In the genomic region with DNA sequence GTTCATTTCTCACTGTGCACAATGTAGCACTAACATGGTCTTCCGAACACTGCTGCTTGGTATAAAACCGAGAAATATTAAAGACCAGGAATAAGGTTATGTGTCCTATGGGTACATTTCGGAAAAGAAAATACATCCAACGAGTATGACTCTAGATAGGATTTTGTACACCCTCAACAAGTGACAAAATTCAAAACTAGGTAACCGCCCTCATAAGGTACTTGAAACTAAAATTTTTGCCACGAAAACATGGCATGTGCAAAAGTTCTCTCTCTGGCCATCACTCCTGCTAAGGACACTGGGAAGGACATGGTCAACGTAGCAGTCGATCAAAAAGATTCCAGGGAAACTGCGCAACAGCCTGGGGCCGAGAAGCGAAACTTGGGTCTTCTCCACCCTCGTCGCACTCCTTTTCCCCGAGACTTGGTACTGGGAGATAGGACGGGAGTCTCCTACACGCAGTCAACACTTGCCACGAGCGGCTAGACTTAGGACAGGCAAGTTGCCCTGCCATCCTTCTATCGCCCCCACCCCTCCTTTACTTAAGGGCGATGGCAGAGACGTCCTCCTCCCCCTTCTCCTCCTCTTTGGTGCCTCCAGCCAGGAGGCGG, we compare ENCODE assay signal across 8 cellular contexts. TPM values are rescaled to one million over a fixed set of nuclear protein-coding genes. Genes with fewer than 3 reads are reported as not detected.
A peak's percentile ranks its signal among the peaks of the same experiment; 100 is the strongest.
DNase-seq lines count a peak whose midpoint lies in the region; ATAC-seq and TF ChIP-seq lines count a peak whose summit lies in the region.

No MANE protein-coding gene starts in this region.

- peak in 1 of 2 donors; percentile 5 for ATAC-seq in activated T-cell treated with anti-CD3 and anti-CD28 coated beads, Interleukin-2, amount 50 U/mL, for 72 hours (replicated peaks in 1 of 2)
- no peak for ATAC-seq in GM18909 (IDR thresholded peaks at IDR 0.05; ENCODE audit: poor library complexity, unreplicated experiment)

- peaks cover 71% of the 10 kb centered on the region for H3K4me1 Mint-ChIP-seq in activated T-cell treated with anti-CD3 and anti-CD28 coated beads, Interleukin-2, amount 50 U/mL, for 72 hours (ENCODE audit: low read depth)
- H3K4me1 Mint-ChIP-seq in progenitor cell of endocrine pancreas (ENCODE audit: low read depth): peaks cover 26% of the 10 kb centered on the region

- peak overlapping the region; percentile 97 for H3K9ac ChIP-seq in Karpas-422 (ENCODE audit: low read length)
- peak overlapping the region; percentile 91 for H3K9ac ChIP-seq in adipocyte (ENCODE audit: low read length)

- no peak for DNase-seq in activated T-cell treated with anti-CD3 and anti-CD28 coated beads, Interleukin-2, amount 50 U/mL, for 72 hours
- no peak for DNase-seq in activated T-cell treated with anti-CD3 and anti-CD28 coated beads, Interleukin-2, amount 50 U/mL, for 1 hour
- DNase-seq in Karpas-422 (no peak), adipocyte (ENCODE audit: low read depth) (peak; percentile 92), left ventricle myocardium inferior (no peak), progenitor cell of endocrine pancreas (ENCODE audit: low spot score, unreplicated experiment) (no peak)
- no peak for DNase-seq in activated CD8-positive, alpha-beta memory T cell treated with anti-CD3 and anti-CD28 coated beads, Interleukin-2, amount 50 U/mL, for 48 hours

- peaks cover 9 to 24% of the 10 kb centered on the region in 2 donors for H3K36me3 Mint-ChIP-seq in activated T-cell treated with anti-CD3 and anti-CD28 coated beads, Interleukin-2, amount 50 U/mL, for 72 hours (ENCODE audit: insufficient read depth in 2 of 2)
- no peaks in the 10 kb centered on the region for H3K36me3 Mint-ChIP-seq in progenitor cell of endocrine pancreas (ENCODE audit: insufficient read depth)

- TF ChIP-seq CTCF in left ventricle myocardium inferior (IDR thresholded peaks at IDR 0.05; ENCODE audit: borderline replicate concordance): no peak
- TF ChIP-seq CTCF in progenitor cell of endocrine pancreas (IDR thresholded peaks at IDR 0.05; ENCODE audit: unreplicated experiment): no peak

- H3K27me3 ChIP-seq in Karpas-422 (ENCODE audit: low read length) (no peaks in the 10 kb centered on the region), adipocyte (replicated peaks; ENCODE audit: control insufficient read depth, insufficient read depth, low read length) (no peaks in the 10 kb centered on the region), left ventricle myocardium inferior (ENCODE audit: low read depth) (no peaks in the 10 kb centered on the region)

- no peaks in the 10 kb centered on the region for H3K9me3 Mint-ChIP-seq in activated T-cell treated with anti-CD3 and anti-CD28 coated beads, Interleukin-2, amount 50 U/mL, for 72 hours
- no peaks in the 10 kb centered on the region for H3K9me3 Mint-ChIP-seq in progenitor cell of endocrine pancreas (ENCODE audit: low read depth)

- H3K36me3 ChIP-seq in Karpas-422 (ENCODE audit: insufficient read depth, low read length) (peaks cover 18% of the 10 kb centered on the region), adipocyte (ENCODE audit: control insufficient read depth, insufficient read depth, low read length, severe bottlenecking) (peaks cover 26% of the 10 kb centered on the region), left ventricle myocardium inferior (peaks cover 27% of the 10 kb centered on the region)

- H3K4me2 ChIP-seq in Karpas-422 (ENCODE audit: low read depth, low read length, poor library complexity, severe bottlenecking): peak overlapping the region; percentile 79

- peak overlapping the region; percentile 91 to 92 for H3K4me3 Mint-ChIP-seq in activated T-cell treated with anti-CD3 and anti-CD28 coated beads, Interleukin-2, amount 50 U/mL, for 72 hours
- H3K4me3 Mint-ChIP-seq in progenitor cell of endocrine pancreas (ENCODE audit: low read depth): peak overlapping the region; percentile 96

- H3K4me3 ChIP-seq in Karpas-422 (ENCODE audit: low read length) (peak overlapping the region; percentile 85), adipocyte (ENCODE audit: low read length) (peak overlapping the region; percentile 97), left ventricle myocardium inferior (peak overlapping the region; percentile 90)

- H3K9me3 ChIP-seq in Karpas-422 (ENCODE audit: low read length): no peaks in the 10 kb centered on the region
- no peaks in the 10 kb centered on the region for H3K9me3 ChIP-seq in adipocyte (ENCODE audit: control insufficient read depth, low read length)
- H3K9me3 ChIP-seq in left ventricle myocardium inferior (replicated peaks): no peaks in the 10 kb centered on the region

- H3K27ac ChIP-seq in Karpas-422 (ENCODE audit: low read length): peak overlapping the region; percentile 90
- H3K27ac ChIP-seq in left ventricle myocardium inferior (replicated peaks): peak overlapping the region; percentile 99

- no peaks in the 10 kb centered on the region for H3K27me3 Mint-ChIP-seq in activated T-cell treated with anti-CD3 and anti-CD28 coated beads, Interleukin-2, amount 50 U/mL, for 72 hours (ENCODE audit: low read depth)
- no peaks in the 10 kb centered on the region for H3K27me3 Mint-ChIP-seq in progenitor cell of endocrine pancreas

- H2AFZ ChIP-seq in Karpas-422 (ENCODE audit: low read length): peak overlapping the region; percentile 81; the same call in 1 of the 2 replicates

- intact Hi-C loops in left ventricle myocardium inferior (cut with micrococcal nuclease): no loop called here

- H3K4me1 ChIP-seq in Karpas-422 (ENCODE audit: low read length) (peaks cover 54% of the 10 kb centered on the region), adipocyte (ENCODE audit: control insufficient read depth, insufficient read depth, low read length) (peaks cover 21% of the 10 kb centered on the region), left ventricle myocardium inferior (peaks cover 71% of the 10 kb centered on the region)

- H3K9me2 ChIP-seq in Karpas-422 (replicated peaks; ENCODE audit: insufficient read depth, low read length): no peaks in the 10 kb centered on the region

- H3K79me2 ChIP-seq in Karpas-422 (ENCODE audit: low read length): peaks cover 52% of the 10 kb centered on the region

- H4K20me1 ChIP-seq in Karpas-422 (ENCODE audit: insufficient read depth, low read depth, low read length): no peaks in the 10 kb centered on the region

- H3K27ac Mint-ChIP-seq in activated T-cell treated with anti-CD3 and anti-CD28 coated beads, Interleukin-2, amount 50 U/mL, for 72 hours: peak overlapping the region; percentile 88
- peak overlapping the region; percentile 100 for H3K27ac Mint-ChIP-seq in progenitor cell of endocrine pancreas

RNA-seq across cellular contexts. Expression of a gene that starts 0.3 kb away (rescaled TPM):
- 10 to 100 TPM; 55.2 to 57.9 TPM for total RNA-seq in activated T-cell treated with anti-CD3 and anti-CD28 coated beads, Interleukin-2, amount 50 U/mL, for 72 hours
- total RNA-seq in Karpas-422 (2014; rRNA removed; shearing (Covaris generic); ENCODE audit: low replicate concordance): 22.6 and 51.0 TPM in 2 replicates
- 40.7 TPM for total RNA-seq in left ventricle myocardium inferior
- 29.5 and 32.0 TPM in 2 replicates for total RNA-seq in progenitor cell of endocrine pancreas

RNA-seq across cellular contexts. Expression of a gene that starts 4.1 kb away (rescaled TPM):
- 10 to 100 TPM; 48.6 to 51.4 TPM for total RNA-seq in activated T-cell treated with anti-CD3 and anti-CD28 coated beads, Interleukin-2, amount 50 U/mL, for 72 hours
- 39.0 and 67.3 TPM in 2 replicates for total RNA-seq in Karpas-422 (2014; rRNA removed; shearing (Covaris generic); ENCODE audit: low replicate concordance)
- total RNA-seq in left ventricle myocardium inferior (48.1 TPM), progenitor cell of endocrine pancreas (78.4 and 83.2 TPM in 2 replicates)
